ENCODE assay signal across 26 cellular contexts in the genomic region with DNA sequence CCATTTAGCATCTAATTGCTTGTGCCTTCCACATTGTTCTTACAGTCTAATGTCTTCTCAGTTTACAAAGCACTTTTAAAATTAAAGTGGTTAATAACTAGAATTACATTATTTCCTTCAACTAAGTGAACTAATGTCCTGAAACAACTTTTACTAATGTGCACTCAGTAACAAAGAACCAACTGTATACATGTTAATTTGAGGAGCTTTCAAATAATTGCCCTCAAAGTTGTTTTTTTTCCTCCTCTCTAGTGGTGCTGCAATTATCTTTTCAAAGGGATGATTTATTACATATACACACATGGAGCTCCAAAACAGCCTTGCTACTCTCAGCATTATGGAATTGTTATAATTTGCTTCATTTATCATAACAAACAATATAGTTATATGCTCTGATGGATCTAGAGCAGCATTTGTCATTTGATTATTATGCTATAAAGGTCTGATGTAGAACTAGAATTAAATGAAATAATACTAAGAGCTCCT.
DNase-seq lines count a peak whose midpoint lies in the region; ATAC-seq, FAIRE-seq and TF ChIP-seq lines count a peak whose summit lies in the region.
"Had no signal": no experiment of that assay in that cellular context is flagged by ENCODE, and none has a peak within 500 bp of the region (broad histone marks: within the 10 kb centered on the region; RNA-seq: fewer than 3 reads in every experiment).

No MANE protein-coding gene starts in this region.

- FAIRE-seq in H54 (lab: Jason Lieb, UNC) = peak; percentile 66
- FAIRE-seq: keratinocyte, RCC 7860, small intestine had no signal

- TF ChIP-seq CTCF in coronary artery (IDR thresholded peaks at IDR 0.05) = no peak

- ATAC-seq in HG02642 (IDR thresholded peaks at IDR 0.05; ENCODE audit: poor library complexity, unreplicated experiment) (no peak), GM18867 (IDR thresholded peaks at IDR 0.05; ENCODE audit: unreplicated experiment) (no peak)
- ATAC-seq: effector memory CD8-positive, alpha-beta T cell; GM12878; T-helper 17 cell had no signal

- no peak overlapping the region for H3K4me3 ChIP-seq in coronary artery
- H3K4me3 ChIP-seq: esophagus squamous epithelium, GM12878, lung, suprapubic skin had no signal

- peak overlapping the region; percentile 39 to 52 for H3K27ac ChIP-seq in coronary artery
- H3K27ac ChIP-seq: esophagus squamous epithelium, neutrophil, suprapubic skin had no signal

- DNase-seq in H54 (ENCODE audit: insufficient read length, low spot score) = no peak
- DNase-seq in NCI-H1417 treated with DMSO at 0.1 percent for 48 hours (lab: John Stamatoyannopoulos, UW) = peak; percentile 96
- DNase-seq in NCI-H69 (lab: John Stamatoyannopoulos, UW) = peak; percentile 92
- DNase-seq in coronary artery (ENCODE audit: low spot score) = no peak
- DNase-seq in anterior cingulate cortex (lab: John Stamatoyannopoulos, UW) = no peak
- DNase-seq in activated gamma-delta T cell treated with Interleukin-2 at 50 U/mL for 16 hours = no peak
- DNase-seq: activated CD4-positive, alpha-beta T cell treated with anti-CD3 and anti-CD28 coated beads, Interleukin-2, amount 50 U/mL, for 1 hour; activated naive CD8-positive, alpha-beta T cell treated with anti-CD3 and anti-CD28 coated beads for 36 hours; CD4-positive, alpha-beta T cell; DMS53; effector memory CD8-positive, alpha-beta T cell; esophagus squamous epithelium; KG1; MV-4-11; NCI-H345; small intestine; stimulated activated CD4-positive, alpha-beta T cell treated with anti-CD3 and anti-CD28 coated beads, Interleukin-2, amount 100 ng/mL, for 24 hours; T-helper 17 cell had no signal

- TF ChIP-seq POLR2A in H54 (IDR thresholded peaks at IDR 0.05; ENCODE audit: low read depth, low read length) = no peak

Comparison
In these comparisons a context has a peak if more than half of its experiments do, and no peak if none do; other contexts are left out.
1. DNase-seq: peak in NCI-H1417 treated with DMSO at 0.1 percent for 48 hours (single experiment) and NCI-H69 (single experiment); none in H54 (single experiment), coronary artery (single experiment), anterior cingulate cortex (0 of 58) and activated gamma-delta T cell treated with Interleukin-2 at 50 U/mL for 16 hours (single experiment).